In genomic region chr3:15331606-15332404, GRCh38 we compare ENCODE assay signal across 8 cellular contexts. TPM values are rescaled to one million over a fixed set of nuclear protein-coding genes. Genes with fewer than 3 reads are reported as not detected.
DNase-seq lines count a peak whose midpoint lies in the region; ATAC-seq and TF ChIP-seq lines count a peak whose summit lies in the region.

No MANE protein-coding gene starts in this region.

- CTCF ChIA-PET in MCF 10A (lab: Yijun Ruan, JAX): interaction anchor here (0.5 to 7.6 kb wide), 25 partner anchors 11 to 652 kb away, joined by 3 to 104 read pairs (median 3); no protein-coding TSS in a partner anchor

- no peaks in the 10 kb centered on the region for H3K4me1 Mint-ChIP-seq in MCF 10A (ENCODE audit: insufficient read depth, unreplicated experiment)

- no peaks in the 10 kb centered on the region for H3K9me3 Mint-ChIP-seq in MCF 10A (ENCODE audit: unreplicated experiment)

- H3K27me3 ChIP-seq in kidney epithelial cell (ENCODE audit: control insufficient read depth, insufficient read depth, low read length): no peaks in the 10 kb centered on the region

- H3K27me3 Mint-ChIP-seq in MCF 10A (ENCODE audit: insufficient read depth, unreplicated experiment): no peaks in the 10 kb centered on the region

- H3K4me3 Mint-ChIP-seq in MCF 10A (ENCODE audit: unreplicated experiment): peak overlapping the region; percentile 89

- intact Hi-C loops in MCF 10A (cut with micrococcal nuclease): loop anchor here (1.0 kb wide), 2 partner anchors 46 to 64 kb away; no protein-coding TSS in a partner anchor

- H3K36me3 ChIP-seq in kidney epithelial cell (ENCODE audit: control insufficient read depth, insufficient read depth, low read length): no peaks in the 10 kb centered on the region

- peak; percentile 16 for ATAC-seq in HG03066 (IDR thresholded peaks at IDR 0.05; ENCODE audit: low read depth, unreplicated experiment)

- H3K4me3 ChIP-seq in kidney epithelial cell (ENCODE audit: low read depth, low read length): peak overlapping the region; percentile 87

- peak overlapping the region; percentile 75 for H3K27ac Mint-ChIP-seq in MCF 10A (ENCODE audit: low read depth, unreplicated experiment)

- DNase-seq in DMS 273 (lab: John Stamatoyannopoulos, UW; ENCODE audit: unreplicated experiment) (peak; percentile 59), DMS 273 treated with DMSO at 0.1 percent for 48 hours (lab: John Stamatoyannopoulos, UW) (no peak), T-helper 2 cell (peak in 4 of 5 experiments; percentile 19 to 45 (median 35)), MCF 10A (ENCODE audit: unreplicated experiment) (peak; percentile 29), kidney epithelial cell (ENCODE audit: low read depth) (no peak), NCI-H526 treated with DMSO at 0.1 percent for 48 hours (lab: John Stamatoyannopoulos, UW) (no peak)
- peak in 3 of 4 experiments; percentile 17 to 30 (median 25) for DNase-seq in stimulated activated CD4-positive, alpha-beta T cell treated with anti-CD3 and anti-CD28 coated beads, Interleukin-1b, Interleukin-23, amount 100 ng/mL, for 24 hours (ENCODE audit: low read depth in 4 of 4, low spot score in 1 of 4)

- TF ChIP-seq CTCF in MCF 10A (IDR thresholded peaks at IDR 0.05; ENCODE audit: unreplicated experiment) (no peak), kidney epithelial cell (IDR thresholded peaks at IDR 0.05; ENCODE audit: insufficient read depth, low read length, poor library complexity, severe bottlenecking) (no peak)

- peaks cover 5% of the 10 kb centered on the region for H3K36me3 Mint-ChIP-seq in MCF 10A (ENCODE audit: insufficient read depth, unreplicated experiment)

- POLR2A ChIA-PET in MCF 10A (lab: Yijun Ruan, JAX): interaction anchor here (0.6 to 6.0 kb wide), 14 partner anchors 11 to 1153 kb away, joined by 3 to 74 read pairs (median 4); partner anchors contain the start of genes LSM3 and XPC

- BruUV-seq in MCF 10A (replicated peaks; lab: Mats Ljungman, UMichigan): no TSS peak

RNA-seq across cellular contexts. Expression of gene SH3BP5, which starts 0.6 kb away (rescaled TPM):
- total RNA-seq in MCF 10A (2022): 8.4 and 8.8 TPM in 2 replicates
- 9.0 and 9.3 TPM in 2 replicates for total RNA-seq in kidney epithelial cell

Comparison
In these comparisons a context has a peak if more than half of its experiments do, and no peak if none do; other contexts are left out.
1. DNase-seq: peak in DMS 273 (single experiment), T-helper 2 cell (4 of 5), MCF 10A (single experiment) and stimulated activated CD4-positive, alpha-beta T cell treated with anti-CD3 and anti-CD28 coated beads, Interleukin-1b, Interleukin-23, amount 100 ng/mL, for 24 hours (3 of 4); none in DMS 273 treated with DMSO at 0.1 percent for 48 hours (single experiment), kidney epithelial cell (single experiment) and NCI-H526 treated with DMSO at 0.1 percent for 48 hours (single experiment).